ENCODE assay signal across 21 cellular contexts in the genomic region with DNA sequence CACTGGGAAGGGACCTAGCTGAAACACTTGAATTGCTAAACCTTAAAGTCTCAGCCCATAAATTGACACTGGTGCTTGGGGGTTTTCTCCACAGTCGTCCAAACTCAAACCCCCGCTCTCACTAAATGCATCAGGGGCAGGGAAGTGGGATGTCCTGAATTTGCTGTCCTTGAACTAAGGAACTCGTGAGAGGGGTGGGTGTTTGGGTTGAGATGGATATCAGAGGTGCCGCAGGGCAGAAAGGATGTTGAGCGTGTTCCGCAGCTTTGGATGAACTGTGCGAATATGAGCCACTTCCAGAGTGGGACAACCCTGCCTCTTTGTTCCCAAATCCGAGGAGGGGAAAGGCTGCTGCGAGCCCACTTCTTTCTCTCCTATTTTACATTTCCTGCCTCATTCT.
"Had no signal": no experiment of that assay in that cellular context is flagged by ENCODE, and none has a peak within 500 bp of the region (broad histone marks: within the 10 kb centered on the region; RNA-seq: fewer than 3 reads in every experiment).

No MANE protein-coding gene starts in this region.

- ATAC-seq: Panc1 had no signal

- DNase-seq: activated CD4-positive, alpha-beta T cell treated with anti-CD3 and anti-CD28 coated beads for 48 hours; activated CD4-positive, alpha-beta T cell treated with anti-CD3 and anti-CD28 coated beads, Interleukin-2, amount 50 U/mL, for 48 hours; activated CD4-positive, CD25-positive, alpha-beta regulatory T cell treated with anti-CD3 and anti-CD28 coated beads, Interleukin-2, amount 50 U/mL, for 72 hours; activated effector memory CD4-positive, alpha-beta T cell treated with anti-CD3 and anti-CD28 coated beads, Interleukin-2, amount 50 U/mL, for 16 hours; activated naive CD4-positive, alpha-beta T cell treated with anti-CD3 and anti-CD28 coated beads for 36 hours; activated T-cell treated with anti-CD3 and anti-CD28 coated beads, Interleukin-2, amount 50 U/mL, for 1 hour; brain microvascular endothelial cell; MG63; NCI-H1092 treated with DMSO at 0.1 percent for 48 hours; NCI-H1417 treated with DMSO at 0.1 percent for 48 hours; NCI-H1694; NCI-H2029; NCI-H345; NCI-H510A; NCI-H526 treated with DMSO at 0.1 percent for 48 hours; NCI-H82; Right ventricle myocardium superior; SJCRH30 had no signal

- H3K36me3 ChIP-seq: brain microvascular endothelial cell, cardiac muscle cell, MG63, SJCRH30 had no signal

- H3K9me3 ChIP-seq: MG63, SJCRH30 had no signal

- H3K27ac ChIP-seq: brain microvascular endothelial cell, cardiac muscle cell, RWPE1, SJCRH30 had no signal

- H3K4me3 ChIP-seq: cardiac muscle cell, MG63, SJCRH30 had no signal

- H3K27me3 ChIP-seq: brain microvascular endothelial cell, cardiac muscle cell, MG63, SJCRH30 had no signal

- H3K4me1 ChIP-seq: SJCRH30 had no signal
